Comparison of ENCODE assay signal across 8 cellular contexts in genomic region chr17:83103200-83103937, GRCh38. TPM values are rescaled to one million over a fixed set of nuclear protein-coding genes. Genes with fewer than 3 reads are reported as not detected.
DNase-seq lines count a peak whose midpoint lies in the region; ATAC-seq, FAIRE-seq and TF ChIP-seq lines count a peak whose summit lies in the region.

No MANE protein-coding gene starts in this region.

- ATAC-seq in GM19452 (IDR thresholded peaks at IDR 0.05; ENCODE audit: unreplicated experiment) (no peak), GM19463 (IDR thresholded peaks at IDR 0.05; ENCODE audit: unreplicated experiment) (no peak), GM18505 (IDR thresholded peaks at IDR 0.05; ENCODE audit: unreplicated experiment) (no peak)

- peaks cover 14% of the 10 kb centered on the region for H3K4me1 ChIP-seq in endothelial cell of umbilical vein (ENCODE audit: control insufficient read depth, extremely low read depth, insufficient read depth, low read length)

- no peaks in the 10 kb centered on the region for H3K27me3 ChIP-seq in endothelial cell of umbilical vein (ENCODE audit: control insufficient read depth in 2 of 2, insufficient read depth in 2 of 2, low read length in 2 of 2)

- no peak for TF ChIP-seq CTCF in endothelial cell of umbilical vein (IDR thresholded peaks at IDR 0.05; ENCODE audit: extremely low read depth in 1 of 2, insufficient read depth in 1 of 2, low read depth in 1 of 2, low read length in 2 of 2)

- H3K9me1 ChIP-seq in endothelial cell of umbilical vein (replicated peaks; ENCODE audit: control insufficient read depth, extremely low read depth, insufficient read depth, low read length): no peaks in the 10 kb centered on the region

- TF ChIP-seq POLR2A in endothelial cell of umbilical vein (IDR thresholded peaks at IDR 0.05; ENCODE audit: low read depth, low read length) (no peak), GM18505 (IDR thresholded peaks at IDR 0.05; ENCODE audit: borderline replicate concordance, extremely low read depth, insufficient read depth, insufficient read length) (no peak)

- H4K20me1 ChIP-seq in endothelial cell of umbilical vein (replicated peaks; ENCODE audit: control insufficient read depth, extremely low read depth, insufficient read depth, low read length): no peaks in the 10 kb centered on the region

- intact Hi-C loops in endothelial cell of umbilical vein (cut with micrococcal nuclease): no loop called here

- POLR2A ChIA-PET in endothelial cell of umbilical vein (lab: Charles Lee): no interaction called here

- no TSS peak for BruUV-seq in endothelial cell of umbilical vein (replicated peaks; lab: Mats Ljungman, UMichigan)

- dilution Hi-C loops in endothelial cell of umbilical vein (cut with MboI; ENCODE audit: extremely low pct_ligation_motif_present, low sequenced_read_pairs): no loop called here

- no peak overlapping the region for H3K27ac ChIP-seq in endothelial cell of umbilical vein (ENCODE audit: insufficient read depth, low read depth, low read length)

- FAIRE-seq in endothelial cell of umbilical vein (lab: Jason Lieb, UNC): no peak

- H2AFZ ChIP-seq in endothelial cell of umbilical vein (ENCODE audit: low read depth, low read length): no peak overlapping the region

- no peak overlapping the region for H3K4me3 ChIP-seq in endothelial cell of umbilical vein (replicated peaks in 1 of 3; ENCODE audit: insufficient read depth in 1 of 3, low read depth in 1 of 3, low read length in 3 of 3)

- no peak overlapping the region for H3K4me2 ChIP-seq in endothelial cell of umbilical vein (ENCODE audit: insufficient read depth, low read length)

- CTCF ChIA-PET in endothelial cell of umbilical vein (lab: Charles Lee): interaction anchor here (1.5 to 2.2 kb wide), 2 partner anchors 13 to 24 kb away, joined by 4 to 8 read pairs; partner anchors contain the start of gene METRNL

- H3K79me2 ChIP-seq in endothelial cell of umbilical vein (ENCODE audit: control insufficient read depth, insufficient read depth, low read length): no peaks in the 10 kb centered on the region

- H3K9me3 ChIP-seq in endothelial cell of umbilical vein (replicated peaks; ENCODE audit: control insufficient read depth, insufficient read depth, low read length): no peaks in the 10 kb centered on the region

- H3K9ac ChIP-seq in endothelial cell of umbilical vein (replicated peaks; ENCODE audit: extremely low read depth, insufficient read depth, low read length): no peak overlapping the region

- DNase-seq in SKM-1 treated with dmso at 0.1 percent for 144 hours (lab: John Stamatoyannopoulos, UW; ENCODE audit: unreplicated experiment) (peak; percentile 41), SKM-1 (lab: John Stamatoyannopoulos, UW; ENCODE audit: unreplicated experiment) (no peak), NCI-H526 (lab: John Stamatoyannopoulos, UW) (peak; percentile 69 to 81), endothelial cell of umbilical vein (ENCODE audit: low read depth, low spot score) (peak; percentile 62)
- DNase-seq in stimulated activated CD4-positive, alpha-beta T cell treated with anti-CD3 and anti-CD28 coated beads, Interleukin-4, amount 100 ng/mL, for 4 hours: peak; percentile 19 to 36

- H3K36me3 ChIP-seq in endothelial cell of umbilical vein (ENCODE audit: control insufficient read depth in 2 of 2, extremely low read depth in 1 of 2, insufficient read depth in 2 of 2, low read length in 2 of 2): no peaks in the 10 kb centered on the region

TF ChIP-seq in endothelial cell of umbilical vein, 7 proteins besides CTCF, POLR2A, EP300 and RAD21:
- TF ChIP-seq GATA2 (IDR thresholded peaks at IDR 0.05; ENCODE audit: insufficient read depth, insufficient read length, low read depth, low read length) (no peak), EZH2 (IDR thresholded peaks at IDR 0.05; ENCODE audit: borderline replicate concordance, low read depth, low read length, severe bottlenecking) (no peak), POLR2AphosphoS5 (IDR thresholded peaks at IDR 0.05; ENCODE audit: insufficient read depth, low read depth, low read length) (no peak), JUN (IDR thresholded peaks at IDR 0.05; ENCODE audit: borderline replicate concordance, insufficient read depth, insufficient read length, low read depth) (no peak), FOS (IDR thresholded peaks at IDR 0.05; ENCODE audit: borderline replicate concordance, insufficient read depth, low read length) (no peak), MYC (IDR thresholded peaks at IDR 0.05; ENCODE audit: low read depth, low read length) (no peak)
- TF ChIP-seq, protein P1, sequence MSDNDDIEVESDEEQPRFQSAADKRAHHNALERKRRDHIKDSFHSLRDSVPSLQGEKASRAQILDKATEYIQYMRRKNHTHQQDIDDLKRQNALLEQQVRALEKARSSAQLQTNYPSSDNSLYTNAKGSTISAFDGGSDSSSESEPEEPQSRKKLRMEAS (IDR thresholded peaks at IDR 0.05; ENCODE audit: insufficient read depth, insufficient read length): no peak
TF ChIP-seq in endothelial cell of umbilical vein: peak in this region for 0.

RNA-seq across cellular contexts. Expression of gene METRNL, which starts 24.0 kb away (rescaled TPM):
- total RNA-seq in endothelial cell of umbilical vein: 29.5 and 36.6 TPM in 2 replicates
- 54.4 and 67.5 TPM in 2 replicates for polyA plus RNA-seq in endothelial cell of umbilical vein
- 21.5 and 36.2 TPM in 2 replicates for polyA plus RNA-seq in endothelial cell of umbilical vein (2011; cell fraction: cytosol; rRNA removed)
- 13.5 and 18.3 TPM in 2 replicates for polyA plus RNA-seq in endothelial cell of umbilical vein (2011; cell fraction: nucleus; rRNA removed)
- 19.0 and 36.8 TPM in 2 replicates for polyA plus RNA-seq in endothelial cell of umbilical vein (2012)
- polyA minus RNA-seq in endothelial cell of umbilical vein: 20.0 and 21.3 TPM in 2 replicates
- polyA minus RNA-seq in endothelial cell of umbilical vein (2011; cell fraction: cytosol; rRNA and poly(A)+ RNA removed): 62.9 TPM
- 5.6 and 13.3 TPM in 2 replicates for polyA minus RNA-seq in endothelial cell of umbilical vein (2011; cell fraction: nucleus; rRNA and poly(A)+ RNA removed)
